ENCODE assay signal across 12 cellular contexts in the genomic region with DNA sequence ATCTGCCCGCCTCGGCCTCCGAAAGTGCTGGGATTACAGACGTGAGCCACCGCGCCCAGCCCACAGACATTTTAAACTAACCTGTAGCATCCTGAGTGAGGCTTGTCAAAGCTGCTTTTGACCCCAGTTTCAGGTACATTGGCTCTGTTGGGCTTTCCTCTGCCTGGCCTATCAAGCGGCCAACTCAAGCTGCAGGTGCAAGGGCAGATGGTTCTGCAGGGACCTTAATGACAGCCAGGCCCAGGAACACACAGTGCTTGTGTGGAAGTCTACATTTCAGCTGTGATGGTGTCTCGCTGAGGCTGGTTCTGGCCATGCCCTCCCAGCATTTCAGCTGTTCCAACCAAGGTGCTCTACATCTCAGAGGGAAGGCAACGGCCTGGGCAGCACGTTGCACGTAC. TPM values are rescaled to one million over a fixed set of nuclear protein-coding genes. Genes with fewer than 3 reads are reported as not detected.
DNase-seq lines count a peak whose midpoint lies in the region; ATAC-seq and TF ChIP-seq lines count a peak whose summit lies in the region.
"Had no signal": no experiment of that assay in that cellular context is flagged by ENCODE, and none has a peak within 500 bp of the region (broad histone marks: within the 10 kb centered on the region; RNA-seq: fewer than 3 reads in every experiment).

No MANE protein-coding gene starts in this region.

- H3K36me3 Mint-ChIP-seq in CD4-positive, alpha-beta memory T cell = peaks cover 6 to 15% of the 10 kb centered on the region in 2 donors
- peaks cover 21% of the 10 kb centered on the region for H3K36me3 Mint-ChIP-seq in activated T-helper 1 cell treated with anti-CD3 and anti-CD28 coated beads, Interleukin-12 subunit alpha, Interleukin-12 subunit beta, Interleukin-2, Interleukin-4 antibody, amounts not matched to agents 30 ng/mL and 10 ng/mL and 1 ng/mL, durations not matched to agents 14 hours and 24 hours and 36 hours (ENCODE audit: low read depth)
- peaks cover 0 to 56% (median 4%) of the 10 kb centered on the region in 5 donors for H3K36me3 Mint-ChIP-seq in naive thymus-derived CD4-positive, alpha-beta T cell

- H2BK20ac ChIP-seq in IMR-90 (ENCODE audit: low read depth, low read length) = no peak overlapping the region

- peak overlapping the region; percentile 92 to 98 (median 97) for H3K27ac Mint-ChIP-seq in CD4-positive, alpha-beta memory T cell
- peak overlapping the region; percentile 99 for H3K27ac Mint-ChIP-seq in activated T-helper 1 cell treated with anti-CD3 and anti-CD28 coated beads, Interleukin-12 subunit alpha, Interleukin-12 subunit beta, Interleukin-2, Interleukin-4 antibody, amounts not matched to agents 30 ng/mL and 10 ng/mL and 1 ng/mL, durations not matched to agents 14 hours and 24 hours and 36 hours
- H3K27ac Mint-ChIP-seq in naive thymus-derived CD4-positive, alpha-beta T cell = peak overlapping the region; percentile 93 to 99 (median 96)

- peaks cover 0 to 4% (median 0%) of the 10 kb centered on the region in 8 donors for H3K9me3 Mint-ChIP-seq in CD4-positive, alpha-beta memory T cell
- H3K9me3 Mint-ChIP-seq in activated T-helper 1 cell treated with anti-CD3 and anti-CD28 coated beads, Interleukin-12 subunit alpha, Interleukin-12 subunit beta, Interleukin-2, Interleukin-4 antibody, amounts not matched to agents 30 ng/mL and 10 ng/mL and 1 ng/mL, durations not matched to agents 14 hours and 24 hours and 36 hours = no peaks in the 10 kb centered on the region
- peaks cover 0 to 2% (median 0%) of the 10 kb centered on the region in 11 donors for H3K9me3 Mint-ChIP-seq in naive thymus-derived CD4-positive, alpha-beta T cell

- peaks cover 37% of the 10 kb centered on the region for H3K9me1 ChIP-seq in IMR-90 (ENCODE audit: insufficient read depth, low read length)

- DNase-seq in CD4-positive, alpha-beta memory T cell = no peak
- no peak for DNase-seq in IMR-90
- DNase-seq in activated T-helper 1 cell treated with anti-CD3 and anti-CD28 coated beads, Interleukin-12 subunit alpha, Interleukin-12 subunit beta, Interleukin-2, Interleukin-4 antibody, amounts not matched to agents 30 ng/mL and 10 ng/mL and 1 ng/mL, durations not matched to agents 14 hours and 24 hours and 36 hours (ENCODE audit: low spot score) = no peak
- DNase-seq in naive thymus-derived CD4-positive, alpha-beta T cell = no peak
- DNase-seq in NK-92 (lab: John Stamatoyannopoulos, UW; ENCODE audit: unreplicated experiment) = no peak
- no peak for DNase-seq in NCI-H2171 treated with DMSO at 0.1 percent for 48 hours (lab: John Stamatoyannopoulos, UW)
- DNase-seq in breast epithelium (ENCODE audit: low spot score in 2 of 2) = no peak
- DNase-seq: NCI-H526 treated with DMSO at 0.1 percent for 48 hours, SK-N-SH had no signal

- peaks cover 81 to 93% (median 88%) of the 10 kb centered on the region in 4 donors for H3K4me1 Mint-ChIP-seq in CD4-positive, alpha-beta memory T cell
- peaks cover 88% of the 10 kb centered on the region for H3K4me1 Mint-ChIP-seq in activated T-helper 1 cell treated with anti-CD3 and anti-CD28 coated beads, Interleukin-12 subunit alpha, Interleukin-12 subunit beta, Interleukin-2, Interleukin-4 antibody, amounts not matched to agents 30 ng/mL and 10 ng/mL and 1 ng/mL, durations not matched to agents 14 hours and 24 hours and 36 hours (ENCODE audit: low read depth)
- peaks cover 78 to 95% (median 93%) of the 10 kb centered on the region in 7 donors for H3K4me1 Mint-ChIP-seq in naive thymus-derived CD4-positive, alpha-beta T cell

- H3K4ac ChIP-seq in IMR-90 (ENCODE audit: low read depth, low read length) = no peak overlapping the region

- H3K36me3 ChIP-seq in CD4-positive, alpha-beta memory T cell (ENCODE audit: insufficient read depth, low read length) = no peaks in the 10 kb centered on the region
- no peaks in the 10 kb centered on the region for H3K36me3 ChIP-seq in IMR-90 (ENCODE audit: control insufficient read depth, insufficient read depth, low read length)
- H3K36me3 ChIP-seq in naive thymus-derived CD4-positive, alpha-beta T cell (ENCODE audit: control insufficient read depth in 2 of 3, insufficient read depth in 3 of 3, low read length in 3 of 3) = peaks cover 0 to 7% (median 0%) of the 10 kb centered on the region in 3 experiments
- H3K36me3 ChIP-seq in breast epithelium = no peaks in the 10 kb centered on the region
- H3K36me3 ChIP-seq: vagina had no signal

- H2BK5ac ChIP-seq in IMR-90 (ENCODE audit: low read depth, low read length, poor library complexity, severe bottlenecking) = no peak overlapping the region

- H3K27me3 ChIP-seq in CD4-positive, alpha-beta memory T cell (ENCODE audit: insufficient read depth, low read length) = no peaks in the 10 kb centered on the region
- no peaks in the 10 kb centered on the region for H3K27me3 ChIP-seq in IMR-90 (ENCODE audit: control insufficient read depth, insufficient read depth, low read length)
- H3K27me3 ChIP-seq in naive thymus-derived CD4-positive, alpha-beta T cell (ENCODE audit: control insufficient read depth in 2 of 2, insufficient read depth in 2 of 2, low read length in 2 of 2) = no peaks in the 10 kb centered on the region
- H3K27me3 ChIP-seq in breast epithelium = no peaks in the 10 kb centered on the region
- H3K27me3 ChIP-seq: vagina had no signal

- peak overlapping the region; percentile 33 to 40 for H3K4me3 ChIP-seq in CD4-positive, alpha-beta memory T cell (ENCODE audit: low read length in 2 of 2)
- H3K4me3 ChIP-seq in IMR-90 (ENCODE audit: insufficient read depth, low read depth, low read length) (no peak overlapping the region), breast epithelium (no peak overlapping the region)
- H3K4me3 ChIP-seq in naive thymus-derived CD4-positive, alpha-beta T cell (ENCODE audit: low read length) = peak overlapping the region; percentile 61
- H3K4me3 ChIP-seq: vagina had no signal

- H2AK9ac ChIP-seq in IMR-90 (replicated peaks; ENCODE audit: low read depth, low read length, poor library complexity) = peak overlapping the region; percentile 52

- BruUV-seq in IMR-90 (replicated peaks; lab: Mats Ljungman, UMichigan) = no TSS peak

- H3K23ac ChIP-seq in IMR-90 (ENCODE audit: low read depth, low read length) = no peak overlapping the region

- H2AFZ ChIP-seq in IMR-90 (replicated peaks; ENCODE audit: low read length, poor library complexity) = no peak overlapping the region

- no peak overlapping the region for H2BK15ac ChIP-seq in IMR-90 (ENCODE audit: low read depth, low read length)

- in situ Hi-C loops in IMR-90 (cut with MboI; ENCODE audit: low sequenced_read_pairs) = no loop called here

- 90% methylated on average over 2 of the region's 11 CpGs; no CpG with 5 or more reads in 1 of the 2 experiments for WGBS in IMR-90 (ENCODE audit: extremely low coverage in 2 of 2, insufficient read length in 1 of 2), 2 experiments

- H3K4me3 Mint-ChIP-seq in CD4-positive, alpha-beta memory T cell = peak overlapping the region; percentile 11 to 98 (median 88)
- H3K4me3 Mint-ChIP-seq in activated T-helper 1 cell treated with anti-CD3 and anti-CD28 coated beads, Interleukin-12 subunit alpha, Interleukin-12 subunit beta, Interleukin-2, Interleukin-4 antibody, amounts not matched to agents 30 ng/mL and 10 ng/mL and 1 ng/mL, durations not matched to agents 14 hours and 24 hours and 36 hours = peak overlapping the region; percentile 84
- peak overlapping the region; percentile 78 to 98 (median 87) for H3K4me3 Mint-ChIP-seq in naive thymus-derived CD4-positive, alpha-beta T cell

- H3K56ac ChIP-seq in IMR-90 (ENCODE audit: extremely low read depth, insufficient read depth, low read length) = no peak overlapping the region

- no peaks in the 10 kb centered on the region for H3K27me3 Mint-ChIP-seq in CD4-positive, alpha-beta memory T cell
- H3K27me3 Mint-ChIP-seq in activated T-helper 1 cell treated with anti-CD3 and anti-CD28 coated beads, Interleukin-12 subunit alpha, Interleukin-12 subunit beta, Interleukin-2, Interleukin-4 antibody, amounts not matched to agents 30 ng/mL and 10 ng/mL and 1 ng/mL, durations not matched to agents 14 hours and 24 hours and 36 hours (ENCODE audit: insufficient read depth) = no peaks in the 10 kb centered on the region
- H3K27me3 Mint-ChIP-seq in naive thymus-derived CD4-positive, alpha-beta T cell = no peaks in the 10 kb centered on the region

- no peak overlapping the region for H3K18ac ChIP-seq in IMR-90 (ENCODE audit: low read depth, low read length)

- CTCF ChIA-PET in CD4-positive, alpha-beta memory T cell (lab: Charles Lee; ENCODE audit: partially characterized antibody) = interaction anchor here (1.1 to 7.6 kb wide), 7 partner anchors 12 to 54 kb away, joined by 4 to 81 read pairs (median 32); no protein-coding TSS in a partner anchor
- CTCF ChIA-PET in IMR-90 (lab: Yijun Ruan, JAX) = no interaction called here
- CTCF ChIA-PET in naive thymus-derived CD4-positive, alpha-beta T cell (lab: Charles Lee) = interaction anchor here (0.6 to 4.9 kb wide), 7 partner anchors 9 to 354 kb away, joined by 3 to 28 read pairs (median 10); no protein-coding TSS in a partner anchor

- H3K79me1 ChIP-seq in IMR-90 (ENCODE audit: low read depth in 1 of 2, low read length in 2 of 2) = peaks cover 29 to 90% of the 10 kb centered on the region in 2 experiments

- H3K4me2 ChIP-seq in IMR-90 (ENCODE audit: low read depth, low read length) = no peak overlapping the region
- H3K4me2 ChIP-seq: SK-N-SH had no signal

- no peak overlapping the region for H2AK5ac ChIP-seq in IMR-90 (ENCODE audit: low read depth, low read length)

- no peak overlapping the region for H3K9ac ChIP-seq in IMR-90 (ENCODE audit: low read depth, low read length)
- H3K9ac ChIP-seq: SK-N-SH had no signal

- H3K27ac ChIP-seq in CD4-positive, alpha-beta memory T cell (ENCODE audit: low read depth, low read length) = peak overlapping the region; percentile 71
- H3K27ac ChIP-seq in IMR-90 (ENCODE audit: insufficient read depth, low read length) = no peak overlapping the region
- peak overlapping the region; percentile 85 for H3K27ac ChIP-seq in naive thymus-derived CD4-positive, alpha-beta T cell (ENCODE audit: low read depth, low read length)
- H3K27ac ChIP-seq in breast epithelium = no peak overlapping the region
- H3K27ac ChIP-seq: vagina had no signal

- H3K9me3 ChIP-seq in CD4-positive, alpha-beta memory T cell (ENCODE audit: control insufficient read depth in 1 of 2, low read length in 2 of 2) = no peaks in the 10 kb centered on the region
- H3K9me3 ChIP-seq in IMR-90 (ENCODE audit: control insufficient read depth, insufficient read depth, low read length) (no peaks in the 10 kb centered on the region), breast epithelium (no peaks in the 10 kb centered on the region)
- no peaks in the 10 kb centered on the region for H3K9me3 ChIP-seq in naive thymus-derived CD4-positive, alpha-beta T cell (ENCODE audit: control insufficient read depth in 2 of 3, low read length in 3 of 3)
- H3K9me3 ChIP-seq: SK-N-SH, vagina had no signal

- no peak overlapping the region for H4K91ac ChIP-seq in IMR-90 (ENCODE audit: insufficient read depth, low read depth, low read length)

- POLR2A ChIA-PET in CD4-positive, alpha-beta memory T cell (lab: Charles Lee; ENCODE audit: partially characterized antibody) = interaction anchor here (1.3 to 20.9 kb wide), 6 partner anchors 9 to 308 kb away, joined by 3 to 338 read pairs (median 12); partner anchors contain the start of gene INPP4A
- POLR2A ChIA-PET in IMR-90 (lab: Charles Lee; ENCODE audit: unreplicated experiment) = no interaction called here
- POLR2A ChIA-PET in naive thymus-derived CD4-positive, alpha-beta T cell (lab: Charles Lee) = interaction anchor here (1.1 to 8.7 kb wide), 8 partner anchors 9 to 750 kb away, joined by 4 to 140 read pairs (median 29); partner anchors contain the start of genes INPP4A and ZAP70

- no peak overlapping the region for H4K8ac ChIP-seq in IMR-90 (ENCODE audit: low read depth in 2 of 2, low read length in 2 of 2)

- no peak for TF ChIP-seq RAD21 in IMR-90 (IDR thresholded peaks at IDR 0.05; ENCODE audit: low read length)

- intact Hi-C loops in CD4-positive, alpha-beta memory T cell (cut with micrococcal nuclease) = loop anchor here (5.0 kb wide), 1 partner anchor 144 kb away; the partner anchor contains the start of genes COA5 and UNC50
- intact Hi-C loops in IMR-90 (cut with micrococcal nuclease) = no loop called here
- intact Hi-C loops in activated T-helper 1 cell treated with anti-CD3 and anti-CD28 coated beads, Interleukin-12 subunit alpha, Interleukin-12 subunit beta, Interleukin-2, Interleukin-4 antibody, amounts not matched to agents 30 ng/mL and 10 ng/mL and 1 ng/mL, durations not matched to agents 14 hours and 24 hours and 36 hours (cut with micrococcal nuclease) = loop anchor here (5.0 to 10.0 kb wide), 3 partner anchors 144 to 302 kb away; partner anchors contain the start of genes COA5, MGAT4A and UNC50
- intact Hi-C loops in naive thymus-derived CD4-positive, alpha-beta T cell (cut with micrococcal nuclease) = loop anchor here (5.0 to 10.0 kb wide), 4 partner anchors 194 to 874 kb away; partner anchors contain the start of genes MGAT4A (in 2 of the 2), EIF5B (in 1 of the 2), TXNDC9 (in 1 of the 2) and ZAP70 (in 1 of the 2)
- intact Hi-C loops in breast epithelium (cut with DNase I; ENCODE audit: low total_unique reads) = no loop called here

- TF ChIP-seq POLR2A in IMR-90 (IDR thresholded peaks at IDR 0.05; ENCODE audit: low read depth, low read length) = no peak
- no peak for TF ChIP-seq POLR2A in breast epithelium (IDR thresholded peaks at IDR 0.05)

- no peak for TF ChIP-seq CTCF in IMR-90 (conservative IDR thresholded peaks at IDR 0.05; ENCODE audit: low read depth, low read length)
- TF ChIP-seq CTCF in breast epithelium (IDR thresholded peaks at IDR 0.05) = no peak

- H3K4me1 ChIP-seq in CD4-positive, alpha-beta memory T cell (ENCODE audit: insufficient read depth, low read length) = peaks cover 98% of the 10 kb centered on the region
- H3K4me1 ChIP-seq in IMR-90 (ENCODE audit: control insufficient read depth, insufficient read depth, low read length) (peaks cover 21% of the 10 kb centered on the region), breast epithelium (no peaks in the 10 kb centered on the region)
- peaks cover 90 to 93% of the 10 kb centered on the region in 2 donors for H3K4me1 ChIP-seq in naive thymus-derived CD4-positive, alpha-beta T cell (ENCODE audit: control insufficient read depth in 2 of 2, insufficient read depth in 2 of 2, low read length in 2 of 2)

- H2BK120ac ChIP-seq in IMR-90 (ENCODE audit: low read depth, low read length) = no peak overlapping the region

- peaks cover 39% of the 10 kb centered on the region for H4K20me1 ChIP-seq in IMR-90 (ENCODE audit: insufficient read depth, low read length)

- H3K14ac ChIP-seq in IMR-90 (replicated peaks; ENCODE audit: low read depth, low read length) = no peak overlapping the region

- ATAC-seq in IMR-90 (ENCODE audit: low read depth) = no peak
- ATAC-seq in naive thymus-derived CD4-positive, alpha-beta T cell = no peak
- no peak for ATAC-seq in HG03457 (IDR thresholded peaks at IDR 0.05; ENCODE audit: unreplicated experiment)
- ATAC-seq: esophagus mucosa had no signal

- dilution Hi-C loops in IMR-90 (cut with HindIII; ENCODE audit: low sequenced_read_pairs, unreplicated experiment) = no loop called here

- no peak overlapping the region for H4K5ac ChIP-seq in IMR-90 (ENCODE audit: low read depth, low read length)

RNA-seq across cellular contexts. Expression of gene INPP4A, which starts 18.4 kb away (rescaled TPM):
- 100 to 1,000 TPM; 133 TPM for total RNA-seq in CD4-positive, alpha-beta memory T cell
- 10 to 100 TPM; 30.5 to 50.7 TPM for polyA plus RNA-seq in CD4-positive, alpha-beta memory T cell
- total RNA-seq in IMR-90 (2012; rRNA removed) (22.8 and 27.1 TPM in 2 replicates), breast epithelium (10 to 100 TPM; 22.6 to 35.4 (median 25.8) TPM)
- 14.5 and 16.5 TPM in 2 replicates for polyA plus RNA-seq in IMR-90 (2012; rRNA removed)
- 7.8 and 12.4 TPM in 2 replicates for polyA plus RNA-seq in IMR-90 (2012; cell fraction: cytosol; rRNA removed)
- polyA plus RNA-seq in IMR-90 (2012; cell fraction: nucleus; rRNA removed; ENCODE audit: low replicate concordance) = 35.0 and 41.6 TPM in 2 replicates
- 54.6 and 55.7 TPM in 2 replicates for total RNA-seq in activated T-helper 1 cell treated with anti-CD3 and anti-CD28 coated beads, Interleukin-12 subunit alpha, Interleukin-12 subunit beta, Interleukin-2, Interleukin-4 antibody, amounts not matched to agents 30 ng/mL and 10 ng/mL and 1 ng/mL, durations not matched to agents 14 hours and 24 hours and 36 hours
- total RNA-seq in naive thymus-derived CD4-positive, alpha-beta T cell = 100 to 1,000 TPM; 126 to 165 (median 157) TPM
- polyA plus RNA-seq in naive thymus-derived CD4-positive, alpha-beta T cell = 10 to 100 TPM; 51.4 to 75.4 TPM

Comparison
In these comparisons a context has a peak if more than half of its experiments do, and no peak if none do; other contexts are left out.
1. H3K27ac ChIP-seq: peak in CD4-positive, alpha-beta memory T cell (single experiment) and naive thymus-derived CD4-positive, alpha-beta T cell (single experiment); none in IMR-90 (single experiment) and breast epithelium (0 of 2).
2. H3K4me3 ChIP-seq: peak in CD4-positive, alpha-beta memory T cell (2 of 2) and naive thymus-derived CD4-positive, alpha-beta T cell (single experiment); none in IMR-90 (single experiment) and breast epithelium (0 of 3).
3. intact Hi-C loops: an anchor here in CD4-positive, alpha-beta memory T cell (5.0 kb wide), activated T-helper 1 cell treated with anti-CD3 and anti-CD28 coated beads, Interleukin-12 subunit alpha, Interleukin-12 subunit beta, Interleukin-2, Interleukin-4 antibody, amounts not matched to agents 30 ng/mL and 10 ng/mL and 1 ng/mL, durations not matched to agents 14 hours and 24 hours and 36 hours (5.0 to 10.0 kb wide) and naive thymus-derived CD4-positive, alpha-beta T cell (5.0 to 10.0 kb wide); none called in IMR-90 and breast epithelium.
4. Peak in every context shown above with its lines, with median percentiles within 50 percentile points of each other: H3K27ac Mint-ChIP-seq and H3K4me3 Mint-ChIP-seq.